ENCODE assay signal across 13 cellular contexts in the genomic region with DNA sequence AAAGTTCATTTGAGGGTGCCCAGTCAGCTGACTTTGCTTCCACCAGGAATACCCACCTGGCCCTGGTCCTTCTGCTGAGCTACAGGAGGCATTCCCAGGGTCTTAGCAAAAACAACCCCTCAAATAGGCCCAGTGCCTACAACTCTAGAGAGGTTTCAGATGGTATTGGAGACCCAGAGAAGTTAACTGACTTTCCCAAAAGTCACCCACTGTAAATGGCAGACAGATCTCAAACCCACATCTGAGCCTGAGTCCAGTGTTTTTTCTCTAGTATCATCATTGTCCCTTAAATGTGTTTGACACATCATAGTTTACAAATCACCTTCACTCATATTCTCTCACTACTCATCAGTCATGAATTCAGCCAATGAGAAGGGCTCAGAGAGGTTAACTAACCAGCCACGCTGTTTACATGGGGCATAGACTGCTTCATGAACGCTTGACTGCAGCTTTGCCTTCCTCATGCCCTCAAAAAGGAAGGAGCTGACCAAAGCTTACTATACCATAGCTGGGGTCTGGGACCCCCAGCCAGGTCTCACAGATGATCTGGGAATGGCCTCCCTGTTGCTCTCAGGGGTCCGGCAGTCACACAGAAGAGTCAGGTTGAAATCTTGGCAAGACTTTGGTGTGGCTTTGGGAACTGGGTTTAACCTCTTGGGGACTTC. TPM values are rescaled to one million over a fixed set of nuclear protein-coding genes. Genes with fewer than 3 reads are reported as not detected.
DNase-seq lines count a peak whose midpoint lies in the region; ATAC-seq, FAIRE-seq and TF ChIP-seq lines count a peak whose summit lies in the region.
"Had no signal": no experiment of that assay in that cellular context is flagged by ENCODE, and none has a peak within 500 bp of the region (broad histone marks: within the 10 kb centered on the region; RNA-seq: fewer than 3 reads in every experiment).

No MANE protein-coding gene starts in this region.

- H3K36me3 ChIP-seq in HepG2 (replicated peaks in 1 of 2; ENCODE audit: control insufficient read depth in 1 of 2, insufficient read depth in 2 of 2, low read length in 2 of 2) (no peaks in the 10 kb centered on the region), right lobe of liver (no peaks in the 10 kb centered on the region)
- H3K36me3 ChIP-seq in naive thymus-derived CD4-positive, alpha-beta T cell (ENCODE audit: control insufficient read depth in 2 of 3, insufficient read depth in 3 of 3, low read length in 3 of 3) = peaks cover 0 to 12% (median 7%) of the 10 kb centered on the region in 3 experiments

- CTCF ChIA-PET in HepG2 (lab: Yijun Ruan, JAX; ENCODE audit: low intra/inter-chr PET ratio, low total read pairs) = interaction anchor here (0.7 to 2.4 kb wide), 2 partner anchors 46 to 555 kb away, joined by 3 to 21 read pairs; no protein-coding TSS in a partner anchor
- CTCF ChIA-PET in naive thymus-derived CD4-positive, alpha-beta T cell (lab: Charles Lee) = interaction anchor here (1.0 to 7.0 kb wide), 12 partner anchors 10 to 71 kb away, joined by 3 to 143 read pairs (median 9); partner anchors contain the start of genes ABI3 and GNGT2

- H3K9me3 ChIP-seq in HepG2 (ENCODE audit: low read length) (no peaks in the 10 kb centered on the region), right lobe of liver (no peaks in the 10 kb centered on the region)
- H3K9me3 ChIP-seq in naive thymus-derived CD4-positive, alpha-beta T cell (ENCODE audit: control insufficient read depth in 2 of 3, low read length in 3 of 3) = no peaks in the 10 kb centered on the region

- no peaks in the 10 kb centered on the region for H3K27me3 Mint-ChIP-seq in central memory CD8-positive, alpha-beta T cell
- H3K27me3 Mint-ChIP-seq in naive thymus-derived CD4-positive, alpha-beta T cell = peaks cover 0 to 45% (median 4%) of the 10 kb centered on the region in 5 donors

- H3K4me2 ChIP-seq in HepG2 (ENCODE audit: low read depth, low read length) = no peak overlapping the region

- intact Hi-C loops in HepG2 (cut with micrococcal nuclease; ENCODE audit: unreplicated experiment) (loop anchor here (2.0 kb wide), 1 partner anchor 46 kb away; no protein-coding TSS in a partner anchor), right lobe of liver (cut with DNase I) (loop anchor here in 1 of 2 donors (5.0 kb wide), 1 partner anchor 45 kb away; no protein-coding TSS in a partner anchor)
- intact Hi-C loops in naive thymus-derived CD4-positive, alpha-beta T cell (cut with micrococcal nuclease) = loop anchor here (1.0 to 10.0 kb wide), 6 partner anchors 17 to 282 kb away; partner anchors contain the start of genes ABI3 (in 1 of the 2), GNGT2 (in 1 of the 2) and SNF8 (in 1 of the 2)

- no peaks in the 10 kb centered on the region for H3K79me2 ChIP-seq in HepG2 (ENCODE audit: insufficient read depth, low read length)

- H3K36me3 Mint-ChIP-seq in central memory CD8-positive, alpha-beta T cell (ENCODE audit: insufficient read depth) = peaks cover 25% of the 10 kb centered on the region
- peaks cover 49% of the 10 kb centered on the region for H3K36me3 Mint-ChIP-seq in stimulated activated effector memory CD8-positive, alpha-beta T cell treated with anti-CD3 and anti-CD28 coated beads, Interleukin-12 subunit alpha, Interleukin-12 subunit beta, amount 100 ng/mL, for 72 hours
- peaks cover 0 to 23% (median 4%) of the 10 kb centered on the region in 5 donors for H3K36me3 Mint-ChIP-seq in naive thymus-derived CD4-positive, alpha-beta T cell

- no peak overlapping the region for H2AFZ ChIP-seq in HepG2 (ENCODE audit: low read length)
- H2AFZ ChIP-seq: GM23248 had no signal

- TF ChIP-seq EP300 in HepG2 (IDR thresholded peaks at IDR 0.05; ENCODE audit: low read depth in 2 of 2, low read length in 2 of 2) = no peak
- TF ChIP-seq EP300 in HepG2 (CRISPR knock-in tag; IDR thresholded peaks at IDR 0.05; ENCODE audit: borderline replicate concordance) = no peak

- ATAC-seq in HepG2 (no peak), right lobe of liver (no peak), GM21390 (IDR thresholded peaks at IDR 0.05; ENCODE audit: unreplicated experiment) (no peak)
- ATAC-seq in central memory CD8-positive, alpha-beta T cell (replicated peaks; ENCODE audit: extremely low read depth, poor library complexity, severe bottlenecking) = no peak
- ATAC-seq in stimulated activated effector memory CD8-positive, alpha-beta T cell treated with anti-CD3 and anti-CD28 coated beads, Interleukin-12 subunit alpha, Interleukin-12 subunit beta, amount 100 ng/mL, for 72 hours = no peak
- no peak for ATAC-seq in naive thymus-derived CD4-positive, alpha-beta T cell

- no peak overlapping the region for H3K4me3 ChIP-seq in HepG2 (replicated peaks in 1 of 3; ENCODE audit: insufficient read depth in 1 of 3, low read depth in 2 of 3, low read length in 3 of 3)
- H3K4me3 ChIP-seq in right lobe of liver = no peak overlapping the region
- H3K4me3 ChIP-seq in naive thymus-derived CD4-positive, alpha-beta T cell (ENCODE audit: low read length) = no peak overlapping the region
- H3K4me3 ChIP-seq: GM23248, K562 had no signal

- H4K20me1 ChIP-seq in HepG2 (ENCODE audit: insufficient read depth, low read length) = no peaks in the 10 kb centered on the region

- H3K27ac Mint-ChIP-seq in central memory CD8-positive, alpha-beta T cell (ENCODE audit: low read depth) = peak overlapping the region; percentile 50
- peak overlapping the region; percentile 53 for H3K27ac Mint-ChIP-seq in stimulated activated effector memory CD8-positive, alpha-beta T cell treated with anti-CD3 and anti-CD28 coated beads, Interleukin-12 subunit alpha, Interleukin-12 subunit beta, amount 100 ng/mL, for 72 hours
- peak overlapping the region in 2 of 9 donors; percentile 5 to 40 for H3K27ac Mint-ChIP-seq in naive thymus-derived CD4-positive, alpha-beta T cell
- H3K27ac Mint-ChIP-seq: T-cell had no signal

- no peak for DNase-seq in HepG2 (ENCODE audit: low spot score)
- no peak for DNase-seq in right lobe of liver
- peak; percentile 32 for DNase-seq in GM20000 (ENCODE audit: low spot score)
- no peak for DNase-seq in central memory CD8-positive, alpha-beta T cell (ENCODE audit: low spot score in 2 of 2)
- DNase-seq in stimulated activated effector memory CD8-positive, alpha-beta T cell treated with anti-CD3 and anti-CD28 coated beads, Interleukin-12 subunit alpha, Interleukin-12 subunit beta, amount 100 ng/mL, for 72 hours (ENCODE audit: low spot score in 2 of 2) = no peak
- no peak for DNase-seq in NCI-H524 treated with DMSO at 0.1 percent for 48 hours (lab: John Stamatoyannopoulos, UW)
- DNase-seq in naive thymus-derived CD4-positive, alpha-beta T cell = no peak

- no peak overlapping the region for H3K27ac ChIP-seq in HepG2 (ENCODE audit: extremely low read length, insufficient read depth, low read length)
- H3K27ac ChIP-seq in right lobe of liver = no peak overlapping the region
- H3K27ac ChIP-seq in naive thymus-derived CD4-positive, alpha-beta T cell (ENCODE audit: low read depth, low read length) = no peak overlapping the region
- H3K27ac ChIP-seq: GM23248 had no signal

- H3K9me3 Mint-ChIP-seq in central memory CD8-positive, alpha-beta T cell = no peaks in the 10 kb centered on the region
- no peaks in the 10 kb centered on the region for H3K9me3 Mint-ChIP-seq in stimulated activated effector memory CD8-positive, alpha-beta T cell treated with anti-CD3 and anti-CD28 coated beads, Interleukin-12 subunit alpha, Interleukin-12 subunit beta, amount 100 ng/mL, for 72 hours
- H3K9me3 Mint-ChIP-seq in naive thymus-derived CD4-positive, alpha-beta T cell = peaks cover 0 to 3% (median 0%) of the 10 kb centered on the region in 11 donors
- H3K9me3 Mint-ChIP-seq: T-cell had no signal

- in situ Hi-C loops in HepG2 (cut with HindIII; ENCODE audit: extremely low pct_ligation_motif_present, low pct_unique_long_range_greater_than_20kb) = loop anchor here (5.0 kb wide), 1 partner anchor 45 kb away; no protein-coding TSS in a partner anchor

- H3K4me1 ChIP-seq in HepG2 (ENCODE audit: insufficient read depth, low read length) (peaks cover 45% of the 10 kb centered on the region), right lobe of liver (peaks cover 0 to 14% (median 0%) of the 10 kb centered on the region in 4 donors)
- peaks cover 30 to 42% of the 10 kb centered on the region in 2 donors for H3K4me1 ChIP-seq in naive thymus-derived CD4-positive, alpha-beta T cell (ENCODE audit: control insufficient read depth in 2 of 2, insufficient read depth in 2 of 2, low read length in 2 of 2)

- TF ChIP-seq POLR2A in HepG2 (IDR thresholded peaks at IDR 0.05; ENCODE audit: insufficient read depth in 1 of 2, low read depth in 2 of 2, low read length in 2 of 2) (no peak), right lobe of liver (IDR thresholded peaks at IDR 0.05) (no peak)

- 16% methylated on average over 3 of the region's 3 CpGs for WGBS in HepG2 (ENCODE audit: low lambda C conversion rate)
- WGBS in right lobe of liver (ENCODE audit: insufficient coverage, low coverage, low lambda C conversion rate, missing lambda C conversion rate) = 74% methylated on average over 3 of the region's 3 CpGs

- no peak for FAIRE-seq in HepG2 (lab: Jason Lieb, UNC)
- FAIRE-seq: A204.1 had no signal

- H3K4me1 Mint-ChIP-seq in central memory CD8-positive, alpha-beta T cell = peaks cover 60% of the 10 kb centered on the region
- H3K4me1 Mint-ChIP-seq in stimulated activated effector memory CD8-positive, alpha-beta T cell treated with anti-CD3 and anti-CD28 coated beads, Interleukin-12 subunit alpha, Interleukin-12 subunit beta, amount 100 ng/mL, for 72 hours = peaks cover 66% of the 10 kb centered on the region
- peaks cover 7 to 50% (median 31%) of the 10 kb centered on the region in 7 donors for H3K4me1 Mint-ChIP-seq in naive thymus-derived CD4-positive, alpha-beta T cell

- no peak overlapping the region for H3K9ac ChIP-seq in HepG2 (ENCODE audit: insufficient read depth, low read depth, low read length)
- H3K9ac ChIP-seq: GM23248 had no signal

- no peak for TF ChIP-seq RAD21 in HepG2 (CRISPR knock-in tag; IDR thresholded peaks at IDR 0.05)

- BruUV-seq in HepG2 (replicated peaks; lab: Mats Ljungman, UMichigan) = no TSS peak

- TF ChIP-seq CTCF in HepG2 (CRISPR knock-in tag; IDR thresholded peaks at IDR 0.05) (no peak), right lobe of liver (IDR thresholded peaks at IDR 0.05) (no peak), GM20000 (IDR thresholded peaks at IDR 0.05; ENCODE audit: extremely low read depth, missing control alignments) (no peak)

- peaks cover 13 to 85% of the 10 kb centered on the region in 2 experiments; a peak in 4 of 5 replicates for H3K27me3 ChIP-seq in HepG2 (ENCODE audit: control insufficient read depth in 1 of 2, insufficient read depth in 2 of 2, low read length in 2 of 2)
- no peaks in the 10 kb centered on the region for H3K27me3 ChIP-seq in right lobe of liver
- no peaks in the 10 kb centered on the region for H3K27me3 ChIP-seq in naive thymus-derived CD4-positive, alpha-beta T cell (ENCODE audit: control insufficient read depth in 2 of 2, insufficient read depth in 2 of 2, low read length in 2 of 2)

- POLR2A ChIA-PET in HepG2 (lab: Yijun Ruan, JAX) = no interaction called here
- POLR2A ChIA-PET in naive thymus-derived CD4-positive, alpha-beta T cell (lab: Charles Lee) = interaction anchor here (0.6 to 8.9 kb wide), 8 partner anchors 14 to 136 kb away, joined by 3 to 80 read pairs (median 4); no protein-coding TSS in a partner anchor

- no peak overlapping the region for H3K4me3 Mint-ChIP-seq in central memory CD8-positive, alpha-beta T cell
- H3K4me3 Mint-ChIP-seq in stimulated activated effector memory CD8-positive, alpha-beta T cell treated with anti-CD3 and anti-CD28 coated beads, Interleukin-12 subunit alpha, Interleukin-12 subunit beta, amount 100 ng/mL, for 72 hours = no peak overlapping the region
- peak overlapping the region in 1 of 10 donors; percentile 14 for H3K4me3 Mint-ChIP-seq in naive thymus-derived CD4-positive, alpha-beta T cell

RNA-seq across cellular contexts. Expression of gene PHOSPHO1, which starts 3.7 kb away (rescaled TPM):
- total RNA-seq in HepG2 (2016; rRNA removed; fragmentation: Illumina TruSeq; extraction: Trizol) = not detected in 2 replicates
- not detected in 2 replicates for total RNA-seq in HepG2 (2016; cell fraction: cytosol; rRNA removed; fragmentation: Illumina TruSeq; extraction: Trizol; ENCODE audit: low read depth)
- total RNA-seq in HepG2 (2016; cell fraction: insoluble cytoplasmic fraction; rRNA removed; fragmentation: Illumina TruSeq; extraction: Trizol) = not detected in 2 replicates
- total RNA-seq in HepG2 (2016; cell fraction: membrane; rRNA removed; fragmentation: Illumina TruSeq; extraction: Trizol) = not detected in 2 replicates
- total RNA-seq in HepG2 (2016; cell fraction: nucleus; rRNA removed; fragmentation: Illumina TruSeq; extraction: Trizol) = not detected in 2 replicates
- polyA plus RNA-seq in HepG2 (2011; rRNA removed) = not detected in 2 replicates
- polyA plus RNA-seq in HepG2 (2011; cell fraction: cytosol; rRNA removed) = not detected in 2 replicates
- not detected in 2 replicates for polyA plus RNA-seq in HepG2 (2011; cell fraction: nucleus; rRNA removed)
- polyA plus RNA-seq in HepG2 (2012) = not detected in 2 replicates
- polyA plus RNA-seq in HepG2 (2016; cell fraction: cytosol; fragmentation: Illumina TruSeq; extraction: Trizol; ENCODE audit: low read depth) = not detected in 2 replicates
- not detected in 2 replicates for polyA plus RNA-seq in HepG2 (2016; cell fraction: insoluble cytoplasmic fraction; fragmentation: Illumina TruSeq; extraction: Trizol; ENCODE audit: low read depth)
- 0.16 TPM in 1 of 2 replicates, not detected in the other for polyA plus RNA-seq in HepG2 (2016; cell fraction: membrane; fragmentation: Illumina TruSeq; extraction: Trizol; ENCODE audit: low read depth)
- polyA plus RNA-seq in HepG2 (2016; cell fraction: nucleus; fragmentation: Illumina TruSeq; extraction: Trizol; ENCODE audit: insufficient read depth, low read depth) = not detected in 2 replicates
- 0.72 TPM in 1 of 2 replicates, not detected in the other for polyA minus RNA-seq in HepG2 (2011; rRNA and poly(A)+ RNA removed; ENCODE audit: low replicate concordance)
- not detected in 2 replicates for polyA minus RNA-seq in HepG2 (2011; cell fraction: cytosol; rRNA and poly(A)+ RNA removed)
- polyA minus RNA-seq in HepG2 (2011; cell fraction: nucleus; rRNA and poly(A)+ RNA removed) = not detected in 2 replicates
- under 1 TPM in 4 of 6 experiments, not detected in 2; 0.16 to 0.71 (median 0.41) TPM for total RNA-seq in right lobe of liver
- total RNA-seq in naive thymus-derived CD4-positive, alpha-beta T cell = under 1 TPM in 1 of 5 experiments, not detected in 4; 0.17 TPM
- polyA plus RNA-seq in naive thymus-derived CD4-positive, alpha-beta T cell = under 1 TPM; 0.46 to 0.99 TPM
- total RNA-seq: GM23248, OCI-LY7 had no signal
- polyA plus RNA-seq: GM23248 had no signal

RNA-seq across cellular contexts. Expression of gene ABI3, which starts 16.4 kb away (rescaled TPM):
- total RNA-seq in HepG2 (2016; rRNA removed; fragmentation: Illumina TruSeq; extraction: Trizol) = not detected in 2 replicates
- not detected in 2 replicates for total RNA-seq in HepG2 (2016; cell fraction: cytosol; rRNA removed; fragmentation: Illumina TruSeq; extraction: Trizol; ENCODE audit: low read depth)
- not detected in 2 replicates for total RNA-seq in HepG2 (2016; cell fraction: insoluble cytoplasmic fraction; rRNA removed; fragmentation: Illumina TruSeq; extraction: Trizol)
- total RNA-seq in HepG2 (2016; cell fraction: membrane; rRNA removed; fragmentation: Illumina TruSeq; extraction: Trizol) = not detected in 2 replicates
- not detected in 2 replicates for total RNA-seq in HepG2 (2016; cell fraction: nucleus; rRNA removed; fragmentation: Illumina TruSeq; extraction: Trizol)
- not detected in 2 replicates for polyA plus RNA-seq in HepG2 (2011; rRNA removed)
- 0.04 TPM in 1 of 2 replicates, not detected in the other for polyA plus RNA-seq in HepG2 (2011; cell fraction: cytosol; rRNA removed)
- polyA plus RNA-seq in HepG2 (2011; cell fraction: nucleus; rRNA removed) = not detected in 2 replicates
- not detected in 2 replicates for polyA plus RNA-seq in HepG2 (2012)
- polyA plus RNA-seq in HepG2 (2016; cell fraction: cytosol; fragmentation: Illumina TruSeq; extraction: Trizol; ENCODE audit: low read depth) = not detected in 2 replicates
- polyA plus RNA-seq in HepG2 (2016; cell fraction: insoluble cytoplasmic fraction; fragmentation: Illumina TruSeq; extraction: Trizol; ENCODE audit: low read depth) = not detected in 2 replicates
- polyA plus RNA-seq in HepG2 (2016; cell fraction: membrane; fragmentation: Illumina TruSeq; extraction: Trizol; ENCODE audit: low read depth) = not detected in 2 replicates
- polyA plus RNA-seq in HepG2 (2016; cell fraction: nucleus; fragmentation: Illumina TruSeq; extraction: Trizol; ENCODE audit: insufficient read depth, low read depth) = not detected in 2 replicates
- polyA minus RNA-seq in HepG2 (2011; rRNA and poly(A)+ RNA removed; ENCODE audit: low replicate concordance) = not detected in 2 replicates
- polyA minus RNA-seq in HepG2 (2011; cell fraction: cytosol; rRNA and poly(A)+ RNA removed) = not detected in 2 replicates
- not detected in 2 replicates for polyA minus RNA-seq in HepG2 (2011; cell fraction: nucleus; rRNA and poly(A)+ RNA removed)
- 1 to 10 TPM; 3.0 to 9.7 (median 3.8) TPM for total RNA-seq in right lobe of liver
- 10 to 100 TPM in 3 of 5 experiments, 1 to 10 TPM in 2; 8.2 to 57.8 (median 11.0) TPM for total RNA-seq in naive thymus-derived CD4-positive, alpha-beta T cell
- 10 to 100 TPM; 15.0 to 21.8 TPM for polyA plus RNA-seq in naive thymus-derived CD4-positive, alpha-beta T cell
- total RNA-seq: GM23248, K562 had no signal
- polyA plus RNA-seq: GM23248, K562 had no signal

RNA-seq across cellular contexts. Expression of gene GNGT2, which starts 16.5 kb away (rescaled TPM):
- total RNA-seq in HepG2 (2016; rRNA removed; fragmentation: Illumina TruSeq; extraction: Trizol) = not detected in 2 replicates
- not detected in 2 replicates for total RNA-seq in HepG2 (2016; cell fraction: cytosol; rRNA removed; fragmentation: Illumina TruSeq; extraction: Trizol; ENCODE audit: low read depth)
- total RNA-seq in HepG2 (2016; cell fraction: insoluble cytoplasmic fraction; rRNA removed; fragmentation: Illumina TruSeq; extraction: Trizol) = not detected in 2 replicates
- total RNA-seq in HepG2 (2016; cell fraction: membrane; rRNA removed; fragmentation: Illumina TruSeq; extraction: Trizol) = not detected in 2 replicates
- total RNA-seq in HepG2 (2016; cell fraction: nucleus; rRNA removed; fragmentation: Illumina TruSeq; extraction: Trizol) = not detected in 2 replicates
- polyA plus RNA-seq in HepG2 (2011; rRNA removed) = not detected in 2 replicates
- not detected in 2 replicates for polyA plus RNA-seq in HepG2 (2011; cell fraction: cytosol; rRNA removed)
- not detected in 2 replicates for polyA plus RNA-seq in HepG2 (2011; cell fraction: nucleus; rRNA removed)
- polyA plus RNA-seq in HepG2 (2012) = not detected in 2 replicates
- not detected in 2 replicates for polyA plus RNA-seq in HepG2 (2016; cell fraction: cytosol; fragmentation: Illumina TruSeq; extraction: Trizol; ENCODE audit: low read depth)
- polyA plus RNA-seq in HepG2 (2016; cell fraction: insoluble cytoplasmic fraction; fragmentation: Illumina TruSeq; extraction: Trizol; ENCODE audit: low read depth) = not detected in 2 replicates
- polyA plus RNA-seq in HepG2 (2016; cell fraction: membrane; fragmentation: Illumina TruSeq; extraction: Trizol; ENCODE audit: low read depth) = not detected in 2 replicates
- polyA plus RNA-seq in HepG2 (2016; cell fraction: nucleus; fragmentation: Illumina TruSeq; extraction: Trizol; ENCODE audit: insufficient read depth, low read depth) = not detected in 2 replicates
- not detected in 2 replicates for polyA minus RNA-seq in HepG2 (2011; rRNA and poly(A)+ RNA removed; ENCODE audit: low replicate concordance)
- polyA minus RNA-seq in HepG2 (2011; cell fraction: cytosol; rRNA and poly(A)+ RNA removed) = not detected in 2 replicates
- not detected in 2 replicates for polyA minus RNA-seq in HepG2 (2011; cell fraction: nucleus; rRNA and poly(A)+ RNA removed)
- 1 to 10 TPM in 4 of 6 experiments, under 1 TPM in 2; 0.61 to 1.6 (median 1.2) TPM for total RNA-seq in right lobe of liver
- total RNA-seq in naive thymus-derived CD4-positive, alpha-beta T cell = 10 to 100 TPM in 2 of 5 experiments, 1 to 10 TPM in 3; 2.8 to 16.9 (median 5.1) TPM
- polyA plus RNA-seq in naive thymus-derived CD4-positive, alpha-beta T cell = 10 to 100 TPM in 1 of 2 donors, 1 to 10 TPM in 1; 8.3 to 11.7 TPM
- total RNA-seq: GM23248, K562 had no signal
- polyA plus RNA-seq: GM23248, K562 had no signal
